20 cellular contexts compared by ENCODE assay signal in genomic region chr12:131733874-131734273, GRCh38. TPM values are rescaled to one million over a fixed set of nuclear protein-coding genes. Genes with fewer than 3 reads are reported as not detected.
DNase-seq lines count a peak whose midpoint lies in the region; ATAC-seq and TF ChIP-seq lines count a peak whose summit lies in the region.
"Had no signal": no experiment of that assay in that cellular context is flagged by ENCODE, and none has a peak within 500 bp of the region (broad histone marks: within the 10 kb centered on the region; RNA-seq: fewer than 3 reads in every experiment).

No MANE protein-coding gene starts in this region.

- H3K36me3 Mint-ChIP-seq in activated naive CD4-positive, alpha-beta T cell treated with anti-CD3 and anti-CD28 coated beads, Interleukin-2, amount 50 U/mL, for 72 hours: peaks cover 0 to 24% of the 10 kb centered on the region in 2 donors
- H3K36me3 Mint-ChIP-seq in activated naive CD4-positive, alpha-beta T cell treated with anti-CD3 and anti-CD28 coated beads for 36 hours (ENCODE audit: low read depth): peaks cover 22% of the 10 kb centered on the region
- H3K36me3 Mint-ChIP-seq in WTC11: peaks cover 58% of the 10 kb centered on the region
- peaks cover 33% of the 10 kb centered on the region for H3K36me3 Mint-ChIP-seq in memory B cell
- peaks cover 54 to 58% of the 10 kb centered on the region in 2 donors for H3K36me3 Mint-ChIP-seq in stimulated activated naive B cell treated with anti-CD40 and anti-IgM and Interleukin-4, amounts not matched to agents 10 μg/mL and 1 μg/mL and 100 μg/mL, for 72 hours

- H3K4me1 Mint-ChIP-seq in activated naive CD4-positive, alpha-beta T cell treated with anti-CD3 and anti-CD28 coated beads for 36 hours (ENCODE audit: low read depth): no peaks in the 10 kb centered on the region
- H3K4me1 Mint-ChIP-seq in WTC11 (peaks cover 48% of the 10 kb centered on the region), memory B cell (no peaks in the 10 kb centered on the region)
- H3K4me1 Mint-ChIP-seq in stimulated activated naive B cell treated with anti-CD40 and anti-IgM and Interleukin-4, amounts not matched to agents 10 μg/mL and 1 μg/mL and 100 μg/mL, for 72 hours: peaks cover 0 to 6% of the 10 kb centered on the region in 2 donors
- H3K4me1 Mint-ChIP-seq: CD8-positive, alpha-beta memory T cell had no signal

- no peak overlapping the region for H3K4me3 Mint-ChIP-seq in activated naive CD4-positive, alpha-beta T cell treated with anti-CD3 and anti-CD28 coated beads for 36 hours
- no peak overlapping the region for H3K4me3 Mint-ChIP-seq in WTC11
- no peak overlapping the region for H3K4me3 Mint-ChIP-seq in memory B cell
- no peak overlapping the region for H3K4me3 Mint-ChIP-seq in stimulated activated naive B cell treated with anti-CD40 and anti-IgM and Interleukin-4, amounts not matched to agents 10 μg/mL and 1 μg/mL and 100 μg/mL, for 72 hours
- H3K4me3 Mint-ChIP-seq: CD8-positive, alpha-beta memory T cell had no signal

- H3K9me3 Mint-ChIP-seq in activated naive CD4-positive, alpha-beta T cell treated with anti-CD3 and anti-CD28 coated beads, Interleukin-2, amount 50 U/mL, for 72 hours: no peaks in the 10 kb centered on the region
- H3K9me3 Mint-ChIP-seq in activated naive CD4-positive, alpha-beta T cell treated with anti-CD3 and anti-CD28 coated beads for 36 hours: no peaks in the 10 kb centered on the region
- H3K9me3 Mint-ChIP-seq in WTC11 (no peaks in the 10 kb centered on the region), memory B cell (no peaks in the 10 kb centered on the region)
- no peaks in the 10 kb centered on the region for H3K9me3 Mint-ChIP-seq in stimulated activated naive B cell treated with anti-CD40 and anti-IgM and Interleukin-4, amounts not matched to agents 10 μg/mL and 1 μg/mL and 100 μg/mL, for 72 hours
- H3K9me3 Mint-ChIP-seq: CD8-positive, alpha-beta memory T cell had no signal

- ATAC-seq in activated naive CD4-positive, alpha-beta T cell treated with anti-CD3 and anti-CD28 coated beads, Interleukin-2, amount 50 U/mL, for 72 hours: no peak
- ATAC-seq in WTC11: no peak
- no peak for ATAC-seq in memory B cell (ENCODE audit: low read depth)
- ATAC-seq in stimulated activated naive B cell treated with anti-CD40 and anti-IgM and Interleukin-4, amounts not matched to agents 10 μg/mL and 1 μg/mL and 100 μg/mL, for 72 hours (replicated peaks): no peak
- no peak for ATAC-seq in GM21360 (IDR thresholded peaks at IDR 0.05; ENCODE audit: unreplicated experiment)

- no peak for DNase-seq in activated naive CD4-positive, alpha-beta T cell treated with anti-CD3 and anti-CD28 coated beads, Interleukin-2, amount 50 U/mL, for 72 hours (ENCODE audit: low spot score in 2 of 2)
- no peak for DNase-seq in activated naive CD4-positive, alpha-beta T cell treated with anti-CD3 and anti-CD28 coated beads for 36 hours
- DNase-seq in WTC11 (ENCODE audit: low spot score) (no peak), memory B cell (ENCODE audit: low spot score in 2 of 2) (no peak)
- DNase-seq in stimulated activated naive B cell treated with anti-CD40 and anti-IgM and Interleukin-4, amounts not matched to agents 10 μg/mL and 1 μg/mL and 100 μg/mL, for 72 hours: no peak
- no peak for DNase-seq in stimulated activated naive CD4-positive, alpha-beta T cell (lab: John Stamatoyannopoulos, UW)
- DNase-seq: Calu3; CD8-positive, alpha-beta memory T cell; DMS153; KBM-7; NCI-H1092 treated with DMSO at 0.1 percent for 48 hours; NCI-H1436 treated with DMSO at 0.1 percent for 48 hours; NCI-H2029; NCI-H2227 treated with DMSO at 0.1 percent for 48 hours; NCI-H510A treated with DMSO at 0.1 percent for 48 hours; NCI-H748 treated with DMSO at 0.1 percent for 48 hours; NK-92 treated with Interleukin-12 subunit alpha and Interleukin-12 subunit beta, amount 100 ng/mL, for 24 hours; SIG-M5; SK-N-SH had no signal

- CTCF ChIA-PET in activated naive CD4-positive, alpha-beta T cell treated with anti-CD3 and anti-CD28 coated beads for 36 hours (lab: Charles Lee): no interaction called here
- CTCF ChIA-PET in WTC11 (lab: Charles Lee): no interaction called here

- peak overlapping the region; percentile 15 to 32 for H3K27ac Mint-ChIP-seq in activated naive CD4-positive, alpha-beta T cell treated with anti-CD3 and anti-CD28 coated beads, Interleukin-2, amount 50 U/mL, for 72 hours
- H3K27ac Mint-ChIP-seq in activated naive CD4-positive, alpha-beta T cell treated with anti-CD3 and anti-CD28 coated beads for 36 hours: no peak overlapping the region
- H3K27ac Mint-ChIP-seq in WTC11 (peak overlapping the region; percentile 73), memory B cell (peak overlapping the region; percentile 24)
- peak overlapping the region; percentile 10 for H3K27ac Mint-ChIP-seq in stimulated activated naive B cell treated with anti-CD40 and anti-IgM and Interleukin-4, amounts not matched to agents 10 μg/mL and 1 μg/mL and 100 μg/mL, for 72 hours

- TF ChIP-seq CTCF in WTC11 (IDR thresholded peaks at IDR 0.05): no peak

- no peaks in the 10 kb centered on the region for H3K27me3 Mint-ChIP-seq in activated naive CD4-positive, alpha-beta T cell treated with anti-CD3 and anti-CD28 coated beads for 36 hours (ENCODE audit: low read depth)
- H3K27me3 Mint-ChIP-seq in WTC11 (ENCODE audit: low read depth) (no peaks in the 10 kb centered on the region), memory B cell (no peaks in the 10 kb centered on the region)
- no peaks in the 10 kb centered on the region for H3K27me3 Mint-ChIP-seq in stimulated activated naive B cell treated with anti-CD40 and anti-IgM and Interleukin-4, amounts not matched to agents 10 μg/mL and 1 μg/mL and 100 μg/mL, for 72 hours
- H3K27me3 Mint-ChIP-seq: CD8-positive, alpha-beta memory T cell had no signal

- intact Hi-C loops in activated naive CD4-positive, alpha-beta T cell treated with anti-CD3 and anti-CD28 coated beads for 36 hours (cut with micrococcal nuclease): no loop called here

- POLR2A ChIA-PET in WTC11 (lab: Charles Lee): no interaction called here

TF ChIP-seq in WTC11, 78 proteins besides CTCF, POLR2A, EP300 and RAD21:
- TF ChIP-seq RORB (CRISPR knock-in tag; IDR thresholded peaks at IDR 0.05): no peak
- TF ChIP-seq NFE2L1 (CRISPR knock-in tag; IDR thresholded peaks at IDR 0.05): no peak
- no peak for TF ChIP-seq SMAD3 (CRISPR knock-in tag; IDR thresholded peaks at IDR 0.05; ENCODE audit: borderline replicate concordance)
- no peak for TF ChIP-seq ATF3 (CRISPR knock-in tag; conservative IDR thresholded peaks at IDR 0.05)
- TF ChIP-seq GRHL2 (CRISPR knock-in tag; IDR thresholded peaks at IDR 0.05; ENCODE audit: insufficient replicate concordance, severe bottlenecking): no peak

RNA-seq across cellular contexts. Expression of gene SFSWAP, which starts 23.0 kb away (rescaled TPM):
- total RNA-seq in activated naive CD4-positive, alpha-beta T cell treated with anti-CD3 and anti-CD28 coated beads, Interleukin-2, amount 50 U/mL, for 72 hours: 10 to 100 TPM; 54.9 to 64.0 TPM
- 10 to 100 TPM; 51.3 TPM for total RNA-seq in activated naive CD4-positive, alpha-beta T cell treated with anti-CD3 and anti-CD28 coated beads for 36 hours
- total RNA-seq in WTC11 (2021): 59.4 to 76.3 TPM (median 63.4 TPM) in 3 replicates
